Comparison of ENCODE assay signal across 22 cellular contexts in the genomic region with DNA sequence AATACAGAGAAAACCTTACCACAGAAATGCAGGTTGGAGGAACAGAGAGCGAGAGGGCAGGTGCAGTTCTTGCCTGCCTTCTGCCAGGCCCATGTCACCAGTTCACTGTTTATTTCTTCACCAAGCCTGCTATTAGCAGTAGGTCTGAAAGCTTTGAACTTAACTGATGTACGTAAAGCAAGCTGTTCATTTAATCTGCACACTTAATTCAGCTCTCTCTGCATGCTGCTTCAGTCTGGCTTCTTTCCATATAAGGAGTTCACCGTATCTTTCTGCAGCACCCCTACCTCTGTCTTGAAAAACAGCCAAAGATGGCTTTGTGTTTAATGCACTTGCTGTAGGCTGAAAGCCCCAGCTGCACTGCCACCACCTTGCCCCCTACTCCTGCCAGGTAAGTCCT.
A peak's percentile ranks its signal among the peaks of the same experiment; 100 is the strongest.
DNase-seq lines count a peak whose midpoint lies in the region.
"Had no signal": no experiment of that assay in that cellular context is flagged by ENCODE, and none has a peak within 500 bp of the region (broad histone marks: within the 10 kb centered on the region; RNA-seq: fewer than 3 reads in every experiment).

No MANE protein-coding gene starts in this region.

- no peaks in the 10 kb centered on the region for H3K27me3 ChIP-seq in iPS-20b (ENCODE audit: insufficient read depth, low read length)
- H3K27me3 ChIP-seq: ovary, thyroid gland had no signal

- H3K9ac ChIP-seq in iPS-20b (ENCODE audit: low read depth, low read length): peak overlapping the region; percentile 34; the same call in 1 of the 2 replicates

- H3K36me3 ChIP-seq in iPS-20b (ENCODE audit: insufficient read depth, low read depth, low read length): no peaks in the 10 kb centered on the region
- H3K36me3 ChIP-seq: heart left ventricle, lower lobe of right lung, ovary, thyroid gland had no signal

- H3K4me3 ChIP-seq in iPS-20b (ENCODE audit: low read length): no peak overlapping the region
- H3K4me3 ChIP-seq: coronary artery, heart left ventricle, lower lobe of right lung, ovary, thyroid gland had no signal

- peak overlapping the region; percentile 14 for H3K27ac ChIP-seq in iPS-20b (ENCODE audit: low read length)
- H3K27ac ChIP-seq: coronary artery, heart left ventricle, lower lobe of right lung, ovary, thyroid gland had no signal

- DNase-seq in DMS79 (lab: John Stamatoyannopoulos, UW) (peak; percentile 29), NCI-H1694 (lab: John Stamatoyannopoulos, UW) (peak; percentile 84), NCI-H748 (lab: John Stamatoyannopoulos, UW; ENCODE audit: unreplicated experiment) (peak; percentile 84), NCI-H345 (lab: John Stamatoyannopoulos, UW) (no peak), midbrain (lab: John Stamatoyannopoulos, UW) (no peak)
- DNase-seq in stimulated activated CD4-positive, alpha-beta T cell treated with anti-CD3 and anti-CD28 coated beads, Interleukin-15, amount 100 ng/mL, for 24 hours: no peak
- no peak for DNase-seq in activated effector memory CD4-positive, alpha-beta T cell treated with anti-CD3 and anti-CD28 coated beads, Interleukin-2, amount 50 U/mL, for 16 hours
- DNase-seq: activated CD4-positive, alpha-beta T cell treated with anti-CD3 and anti-CD28 coated beads for 1 hour; activated naive CD8-positive, alpha-beta T cell treated with anti-CD3 and anti-CD28 coated beads, Interleukin-2, amount 50 U/mL, for 24 hours; CD4-positive, alpha-beta memory T cell; heart left ventricle; immature natural killer cell; KBM-7; lower lobe of right lung; MV-4-11; NCI-H526 treated with DMSO at 0.1 percent for 48 hours; ovary; stimulated activated naive CD4-positive, alpha-beta T cell treated with Interleukin-2 at 50 U/mL for 16 hours; T-helper 9 cell; thyroid gland had no signal

- peaks cover 10% of the 10 kb centered on the region; the same call in 1 of the 2 replicates for H3K4me1 ChIP-seq in iPS-20b (ENCODE audit: insufficient read depth, low read length)
- H3K4me1 ChIP-seq: heart left ventricle, lower lobe of right lung, thyroid gland had no signal

- no peaks in the 10 kb centered on the region for H3K9me3 ChIP-seq in iPS-20b (ENCODE audit: insufficient read depth, low read depth, low read length)
- H3K9me3 ChIP-seq: lower lobe of right lung, ovary, thyroid gland had no signal

Comparison
In these comparisons a context has a peak if more than half of its experiments do, and no peak if none do; other contexts are left out.
1. DNase-seq: peak in DMS79 (single experiment), NCI-H1694 (single experiment) and NCI-H748 (single experiment); none in stimulated activated CD4-positive, alpha-beta T cell treated with anti-CD3 and anti-CD28 coated beads, Interleukin-15, amount 100 ng/mL, for 24 hours (single experiment), NCI-H345 (single experiment), midbrain (single experiment) and activated effector memory CD4-positive, alpha-beta T cell treated with anti-CD3 and anti-CD28 coated beads, Interleukin-2, amount 50 U/mL, for 16 hours (single experiment).